ENCODE assay signal across 8 cellular contexts in genomic region chr18:8609711-8610441, GRCh38. TPM values are rescaled to one million over a fixed set of nuclear protein-coding genes. Genes with fewer than 3 reads are reported as not detected.
DNase-seq lines count a peak whose midpoint lies in the region; FAIRE-seq and TF ChIP-seq lines count a peak whose summit lies in the region.

No MANE protein-coding gene starts in this region.

- H3K27ac Mint-ChIP-seq in astrocyte (ENCODE audit: unreplicated experiment): peak overlapping the region; percentile 87

- H3K9me3 Mint-ChIP-seq in astrocyte (ENCODE audit: unreplicated experiment): no peaks in the 10 kb centered on the region

- peaks cover 16% of the 10 kb centered on the region for H3K4me1 Mint-ChIP-seq in astrocyte (ENCODE audit: low read depth, unreplicated experiment)

- peak overlapping the region; percentile 88 for H3K4me3 Mint-ChIP-seq in astrocyte (ENCODE audit: unreplicated experiment)

- H2AFZ ChIP-seq in astrocyte (ENCODE audit: low read depth, low read length): no peak overlapping the region

- H4K20me1 ChIP-seq in astrocyte (ENCODE audit: insufficient read depth, low read length): peaks cover 45% of the 10 kb centered on the region

- peaks cover 22% of the 10 kb centered on the region for H3K4me1 ChIP-seq in astrocyte (ENCODE audit: insufficient read depth, low read length)

- FAIRE-seq in astrocyte (lab: Jason Lieb, UNC): no peak

- H3K36me3 Mint-ChIP-seq in astrocyte (ENCODE audit: low read depth, unreplicated experiment): peaks cover 3% of the 10 kb centered on the region

- no peak for TF ChIP-seq CTCF in astrocyte (IDR thresholded peaks at IDR 0.05; ENCODE audit: insufficient read depth, low read depth, low read length)
- TF ChIP-seq CTCF in kidney epithelial cell (IDR thresholded peaks at IDR 0.05; ENCODE audit: insufficient read depth, low read length, poor library complexity, severe bottlenecking): no peak

- POLR2A ChIA-PET in HEK293T (lab: Yijun Ruan, JAX): interaction anchor here (1.0 kb wide), 2 partner anchors 129 to 156 kb away, joined by 3 read pairs; no protein-coding TSS in a partner anchor

- peak overlapping the region; percentile 96 for H3K4me2 ChIP-seq in astrocyte (ENCODE audit: low read length)

- H3K79me2 ChIP-seq in astrocyte (ENCODE audit: insufficient read depth, low read length): peaks cover 53% of the 10 kb centered on the region

- peak; percentile 8 for DNase-seq in HEK293T (ENCODE audit: extremely low spot score)
- peak; percentile 75 for DNase-seq in NCI-H69 (lab: John Stamatoyannopoulos, UW)
- DNase-seq in astrocyte (ENCODE audit: low read depth): no peak
- DNase-seq in kidney epithelial cell (ENCODE audit: low read depth): no peak
- peak; percentile 42 for DNase-seq in stimulated activated CD8-positive, alpha-beta memory T cell treated with anti-CD3 and anti-CD28 coated beads, Interleukin-4, amount 100 ng/mL, for 48 hours
- no peak for DNase-seq in SKM-1 treated with dmso at 0.1 percent for 144 hours (lab: John Stamatoyannopoulos, UW; ENCODE audit: unreplicated experiment)
- no peak for DNase-seq in HuH-7 (ENCODE audit: low spot score)

- peak overlapping the region; percentile 52 for H3K27ac ChIP-seq in astrocyte (ENCODE audit: low read depth, low read length)

- peaks cover 2% of the 10 kb centered on the region for H3K27me3 Mint-ChIP-seq in astrocyte (ENCODE audit: low read depth, unreplicated experiment)

- no peaks in the 10 kb centered on the region for H3K9me3 ChIP-seq in astrocyte (ENCODE audit: insufficient read depth, low read depth, low read length)

- no peaks in the 10 kb centered on the region for H3K27me3 ChIP-seq in astrocyte (ENCODE audit: insufficient read depth, low read length)
- H3K27me3 ChIP-seq in kidney epithelial cell (ENCODE audit: control insufficient read depth, insufficient read depth, low read length): peaks cover 2% of the 10 kb centered on the region

- peak overlapping the region; percentile 93 for H3K9ac ChIP-seq in astrocyte (ENCODE audit: low read length)

- H3K4me3 ChIP-seq in GM08714 (ENCODE audit: low read length) (peak overlapping the region; percentile 99), astrocyte (ENCODE audit: insufficient read depth, low read depth, low read length) (peak overlapping the region; percentile 79), kidney epithelial cell (ENCODE audit: low read depth, low read length) (peak overlapping the region; percentile 73)

- H3K36me3 ChIP-seq in astrocyte (ENCODE audit: insufficient read depth, low read length): no peaks in the 10 kb centered on the region
- H3K36me3 ChIP-seq in kidney epithelial cell (ENCODE audit: control insufficient read depth, insufficient read depth, low read length): no peaks in the 10 kb centered on the region

- CTCF ChIA-PET in HEK293T (lab: Yijun Ruan, JAX): interaction anchor here (1.2 to 1.5 kb wide), 2 partner anchors 10 to 47 kb away, joined by 3 to 8 read pairs; no protein-coding TSS in a partner anchor

TF ChIP-seq in HEK293T, 16 proteins besides CTCF, POLR2A, EP300 and RAD21:
- no peak for TF ChIP-seq L3MBTL2 (conservative IDR thresholded peaks at IDR 0.05)
- no peak for TF ChIP-seq BHLHE40 (IDR thresholded peaks at IDR 0.05; ENCODE audit: borderline replicate concordance)
- no peak for TF ChIP-seq ARNT (IDR thresholded peaks at IDR 0.05)
- no peak for TF ChIP-seq LEF1 (IDR thresholded peaks at IDR 0.05; ENCODE audit: borderline replicate concordance)
- no peak for TF ChIP-seq CTBP1 (IDR thresholded peaks at IDR 0.05; ENCODE audit: borderline replicate concordance)
- TF ChIP-seq FOXA1 (IDR thresholded peaks at IDR 0.05): no peak
- TF ChIP-seq ELF4 (IDR thresholded peaks at IDR 0.05): no peak
- TF ChIP-seq PKNOX1 (IDR thresholded peaks at IDR 0.05): no peak
- no peak for TF ChIP-seq HDGF (IDR thresholded peaks at IDR 0.05; ENCODE audit: borderline replicate concordance)
- no peak for TF ChIP-seq ZNF384 (IDR thresholded peaks at IDR 0.05)
- TF ChIP-seq SUZ12 (IDR thresholded peaks at IDR 0.05): no peak
- no peak for TF ChIP-seq SP1 (IDR thresholded peaks at IDR 0.05)
TF ChIP-seq in HEK293T: peak in this region for 0.

RNA-seq across cellular contexts. Expression of gene RAB12, which starts 0.6 kb away (rescaled TPM):
- total RNA-seq in astrocyte: 49.4 and 52.6 TPM in 2 replicates
- 60.5 and 61.0 TPM in 2 replicates for total RNA-seq in kidney epithelial cell

Comparison
In these comparisons a context has a peak if more than half of its experiments do, and no peak if none do; other contexts are left out.
1. DNase-seq: peak in HEK293T (single experiment), NCI-H69 (single experiment) and stimulated activated CD8-positive, alpha-beta memory T cell treated with anti-CD3 and anti-CD28 coated beads, Interleukin-4, amount 100 ng/mL, for 48 hours (single experiment); none in astrocyte (single experiment), kidney epithelial cell (single experiment), SKM-1 treated with dmso at 0.1 percent for 144 hours (single experiment) and HuH-7 (single experiment).
2. Peak in every context shown above with its lines, with median percentiles within 50 percentile points of each other: H3K4me3 ChIP-seq.